ENCODE assay signal across 28 cellular contexts in genomic region chr12:110906985-110907384, GRCh38. TPM values are rescaled to one million over a fixed set of nuclear protein-coding genes. Genes with fewer than 3 reads are reported as not detected.
DNase-seq lines count a peak whose midpoint lies in the region; ATAC-seq, FAIRE-seq and TF ChIP-seq lines count a peak whose summit lies in the region.
"Had no signal": no experiment of that assay in that cellular context is flagged by ENCODE, and none has a peak within 500 bp of the region (broad histone marks: within the 10 kb centered on the region; RNA-seq: fewer than 3 reads in every experiment).

No MANE protein-coding gene starts in this region.

- no peaks in the 10 kb centered on the region for H3K9me2 ChIP-seq in SK-N-SH

- in situ Hi-C loops in GM12878 (cut with MboI): no loop called here

- CTCF ChIA-PET in SK-N-SH (lab: Yijun Ruan, JAX) (interaction anchor here (0.6 to 1.4 kb wide), 3 partner anchors 13 to 61 kb away, joined by 3 to 7 read pairs (median 3); no protein-coding TSS in a partner anchor), GM12878 (lab: Yijun Ruan, JAX) (interaction anchor here (0.6 to 3.0 kb wide), 4 partner anchors 9 to 19 kb away, joined by 3 to 30 read pairs (median 6); no protein-coding TSS in a partner anchor)

- DNase-seq in SK-N-SH: no peak
- DNase-seq in GM12878 (ENCODE audit: low read depth, low spot score): no peak
- peak; percentile 16 for DNase-seq in kidney tubule cell (ENCODE audit: low spot score)
- DNase-seq in stimulated activated naive B cell treated with anti-CD40 and anti-IgM and Interleukin-4, amounts not matched to agents 10 μg/mL and 1 μg/mL and 100 μg/mL, for 72 hours: no peak
- DNase-seq in stimulated activated CD4-positive, alpha-beta T cell treated with anti-CD3 and anti-CD28 coated beads, Interleukin-15, amount 100 ng/mL, for 24 hours: no peak
- DNase-seq: activated CD8-positive, alpha-beta memory T cell treated with anti-CD3 and anti-CD28 coated beads for 24 hours; activated naive CD4-positive, alpha-beta T cell; activated T-cell treated with anti-CD3 and anti-CD28 coated beads, Interleukin-2, amount 50 U/mL, for 4 hours; AML-193; amniotic stem cell; effector CD4-positive, alpha-beta T cell; GOT3; hippocampal formation; MM.1S; NCI-H526 treated with DMSO at 0.1 percent for 48 hours; small intestine; stimulated activated CD4-positive, alpha-beta T cell treated with anti-CD3 and anti-CD28 coated beads, Interleukin-2, amount 100 ng/mL, for 48 hours; stimulated activated naive CD8-positive, alpha-beta T cell treated with anti-CD3 and anti-CD28 coated beads, Interleukin-15, amount 100 ng/mL, for 72 hours; tibial artery had no signal

- H3K9me3 ChIP-seq in SK-N-SH (no peaks in the 10 kb centered on the region), GM12878 (replicated peaks; ENCODE audit: control insufficient read depth, insufficient read depth, low read length) (no peaks in the 10 kb centered on the region)
- H3K9me3 ChIP-seq: lower lobe of right lung, neutrophil, tibial artery had no signal

- H3K79me2 ChIP-seq in SK-N-SH (ENCODE audit: insufficient read depth) (no peaks in the 10 kb centered on the region), GM12878 (ENCODE audit: control insufficient read depth, insufficient read depth, low read length) (no peaks in the 10 kb centered on the region)

- H3K4me1 Mint-ChIP-seq in stimulated activated naive B cell treated with anti-CD40 and anti-IgM and Interleukin-4, amounts not matched to agents 10 μg/mL and 1 μg/mL and 100 μg/mL, for 72 hours: peaks cover 14 to 50% of the 10 kb centered on the region in 2 donors
- H3K4me1 Mint-ChIP-seq: stimulated activated naive CD8-positive, alpha-beta T cell treated with anti-CD3 and anti-CD28 coated beads, Interleukin-15, amount 100 ng/mL, for 72 hours had no signal

- H3K4me2 ChIP-seq in SK-N-SH (no peak overlapping the region), GM12878 (ENCODE audit: control insufficient read depth, insufficient read depth) (peak overlapping the region; percentile 36)

- no peak overlapping the region for H3K4me3 Mint-ChIP-seq in stimulated activated naive B cell treated with anti-CD40 and anti-IgM and Interleukin-4, amounts not matched to agents 10 μg/mL and 1 μg/mL and 100 μg/mL, for 72 hours
- H3K4me3 Mint-ChIP-seq: activated T-cell treated with anti-CD3 and anti-CD28 coated beads, Interleukin-2, amount 50 U/mL, for 4 hours; stimulated activated naive CD8-positive, alpha-beta T cell treated with anti-CD3 and anti-CD28 coated beads, Interleukin-15, amount 100 ng/mL, for 72 hours had no signal

- SMC1A ChIA-PET in GM12878 (lab: Charles Lee; ENCODE audit: uncharacterized antibody, unreplicated experiment): interaction anchor here (1.0 to 1.5 kb wide), 3 partner anchors 8 to 12 kb away, joined by 3 to 12 read pairs (median 5); no protein-coding TSS in a partner anchor

- no peak overlapping the region for H3K27ac ChIP-seq in SK-N-SH (ENCODE audit: low read depth in 2 of 2, low read length in 1 of 2)
- H3K27ac ChIP-seq in GM12878 (ENCODE audit: control insufficient read depth, insufficient read depth): peak overlapping the region; percentile 71
- H3K27ac ChIP-seq: 22Rv1, lower lobe of right lung, neutrophil, tibial artery had no signal

- TF ChIP-seq POLR2A in GM12878 (IDR thresholded peaks at IDR 0.05; ENCODE audit: low read depth, low read length): no peak

- TF ChIP-seq CTCF in SK-N-SH (IDR thresholded peaks at IDR 0.05): no peak
- TF ChIP-seq CTCF in GM12878 (IDR thresholded peaks at IDR 0.05 in 2 of 3, conservative IDR thresholded peaks at IDR 0.05 in 1 of 3; ENCODE audit: control insufficient read depth in 2 of 3, extremely low read depth in 1 of 3, insufficient read depth in 1 of 3, low read depth in 3 of 3, low read length in 3 of 3): no peak

- H3K4me1 ChIP-seq in SK-N-SH (ENCODE audit: control insufficient read depth in 1 of 2, insufficient read depth in 2 of 2, low read depth in 1 of 2, low read length in 1 of 2): no peaks in the 10 kb centered on the region; a peak in 1 of 4 replicates
- peaks cover 37% of the 10 kb centered on the region for H3K4me1 ChIP-seq in GM12878 (ENCODE audit: control insufficient read depth, insufficient read depth, low read length)
- H3K4me1 ChIP-seq: lower lobe of right lung, tibial artery had no signal

- H3K27me3 ChIP-seq in SK-N-SH (ENCODE audit: insufficient read depth) (no peaks in the 10 kb centered on the region), GM12878 (replicated peaks in 1 of 2; ENCODE audit: control insufficient read depth in 2 of 2, insufficient read depth in 2 of 2, low read length in 1 of 2) (no peaks in the 10 kb centered on the region; a peak in 1 of 4 replicates)
- H3K27me3 ChIP-seq: neutrophil had no signal

- no peaks in the 10 kb centered on the region for H3K36me3 Mint-ChIP-seq in stimulated activated naive B cell treated with anti-CD40 and anti-IgM and Interleukin-4, amounts not matched to agents 10 μg/mL and 1 μg/mL and 100 μg/mL, for 72 hours

- no peaks in the 10 kb centered on the region for H3F3A ChIP-seq in SK-N-SH (replicated peaks; ENCODE audit: insufficient read depth)

- WGBS in SK-N-SH (ENCODE audit: low lambda C conversion rate): 81% methylated on average over 4 of the region's 4 CpGs
- WGBS in GM12878 (ENCODE audit: insufficient coverage, insufficient replicate concordance, low lambda C conversion rate, missing lambda C conversion rate): 98% methylated on average over 4 of the region's 4 CpGs

- RAD21 ChIA-PET in GM12878 (lab: Charles Lee; ENCODE audit: unreplicated experiment): interaction anchor here (0.7 to 1.3 kb wide), 3 partner anchors 10 to 14 kb away, joined by 3 read pairs; no protein-coding TSS in a partner anchor

- BruUV-seq in GM12878 (replicated peaks; lab: Mats Ljungman, UMichigan): no TSS peak

- H3K9ac ChIP-seq in SK-N-SH (no peak overlapping the region), GM12878 (ENCODE audit: control insufficient read depth, insufficient read depth, low read length) (peak overlapping the region; percentile 8; the same call in 1 of the 2 replicates)

- peaks cover 0 to 3% of the 10 kb centered on the region in 2 donors for H3K9me3 Mint-ChIP-seq in stimulated activated naive B cell treated with anti-CD40 and anti-IgM and Interleukin-4, amounts not matched to agents 10 μg/mL and 1 μg/mL and 100 μg/mL, for 72 hours
- H3K9me3 Mint-ChIP-seq: activated T-cell treated with anti-CD3 and anti-CD28 coated beads, Interleukin-2, amount 50 U/mL, for 4 hours; stimulated activated naive CD8-positive, alpha-beta T cell treated with anti-CD3 and anti-CD28 coated beads, Interleukin-15, amount 100 ng/mL, for 72 hours had no signal

- no peak for FAIRE-seq in GM12878 (lab: Jason Lieb, UNC)
- FAIRE-seq: frontal cortex, small intestine had no signal

- POLR2A ChIA-PET in SK-N-SH (lab: Yijun Ruan, JAX) (no interaction called here), GM12878 (lab: Charles Lee) (no interaction called here)

- no peak overlapping the region for H3K27ac Mint-ChIP-seq in stimulated activated naive B cell treated with anti-CD40 and anti-IgM and Interleukin-4, amounts not matched to agents 10 μg/mL and 1 μg/mL and 100 μg/mL, for 72 hours
- H3K27ac Mint-ChIP-seq: stimulated activated naive CD8-positive, alpha-beta T cell treated with anti-CD3 and anti-CD28 coated beads, Interleukin-15, amount 100 ng/mL, for 72 hours had no signal

- H3K4me3 ChIP-seq in SK-N-SH (ENCODE audit: low read depth in 2 of 2, low read length in 1 of 2) (no peak overlapping the region), GM12878 (peak overlapping the region; percentile 31; the same call in 1 of the 2 replicates)
- H3K4me3 ChIP-seq: lower lobe of right lung, tibial artery had no signal

- intact Hi-C loops in GM12878 (cut with micrococcal nuclease; ENCODE audit: unreplicated experiment): no loop called here

- ATAC-seq in SK-N-SH treated with all-trans-retinoic acid at 6 μM for 48 hours (peak; percentile 31; the same call in 2 of the 3 replicates), GM12878 (no peak; the same call in 1 of the 3 replicates), GM18868 (IDR thresholded peaks at IDR 0.05; ENCODE audit: unreplicated experiment) (no peak), HG03159 (IDR thresholded peaks at IDR 0.05; ENCODE audit: unreplicated experiment) (no peak)
- ATAC-seq in stimulated activated naive B cell treated with anti-CD40 and anti-IgM and Interleukin-4, amounts not matched to agents 10 μg/mL and 1 μg/mL and 100 μg/mL, for 72 hours (replicated peaks): peak; percentile 18 to 20
- ATAC-seq: activated T-cell treated with anti-CD3 and anti-CD28 coated beads, Interleukin-2, amount 50 U/mL, for 4 hours had no signal

- TF ChIP-seq RAD21 in SK-N-SH (IDR thresholded peaks at IDR 0.05; ENCODE audit: low read length) (no peak), GM12878 (IDR thresholded peaks at IDR 0.05; ENCODE audit: insufficient read depth, low read depth, low read length) (no peak)

- H4K20me1 ChIP-seq in SK-N-SH (ENCODE audit: insufficient read depth) (no peaks in the 10 kb centered on the region), GM12878 (ENCODE audit: control insufficient read depth, insufficient read depth) (no peaks in the 10 kb centered on the region)

- H2AFZ ChIP-seq in SK-N-SH (ENCODE audit: low read depth) (no peak overlapping the region), GM12878 (ENCODE audit: control insufficient read depth, low read depth, low read length) (no peak overlapping the region; the same call in 1 of the 2 replicates)

- H3K36me3 ChIP-seq in SK-N-SH (replicated peaks in 1 of 2; ENCODE audit: control insufficient read depth in 1 of 2, insufficient read depth in 2 of 2, low read length in 1 of 2): no peaks in the 10 kb centered on the region
- H3K36me3 ChIP-seq in GM12878 (ENCODE audit: control insufficient read depth in 2 of 2, insufficient read depth in 2 of 2, low read length in 1 of 2): no peaks in the 10 kb centered on the region
- H3K36me3 ChIP-seq: lower lobe of right lung, neutrophil, tibial artery had no signal

- TF ChIP-seq EP300 in SK-N-SH (IDR thresholded peaks at IDR 0.05; ENCODE audit: borderline replicate concordance in 1 of 2, low read depth in 1 of 2, low read length in 1 of 2) (no peak), GM12878 (IDR thresholded peaks at IDR 0.05; ENCODE audit: borderline replicate concordance in 1 of 2, control insufficient read depth in 1 of 2, low read depth in 2 of 2, low read length in 2 of 2) (no peak)

- H3K27me3 Mint-ChIP-seq in stimulated activated naive B cell treated with anti-CD40 and anti-IgM and Interleukin-4, amounts not matched to agents 10 μg/mL and 1 μg/mL and 100 μg/mL, for 72 hours: no peaks in the 10 kb centered on the region
- H3K27me3 Mint-ChIP-seq: stimulated activated naive CD8-positive, alpha-beta T cell treated with anti-CD3 and anti-CD28 coated beads, Interleukin-15, amount 100 ng/mL, for 72 hours had no signal

RNA-seq across cellular contexts. Expression of gene MYL2, which starts 13.4 kb away (rescaled TPM):
- polyA plus RNA-seq in SK-N-SH (2012; rRNA removed) (not detected in 2 replicates), GM12878 (2011; rRNA removed) (0.08 TPM in 1 of 2 replicates, not detected in the other), GM12878 (2014; fragmentation: Illumina TruSeq; extraction: Trizol) (0.57 TPM in 1 of 2 replicates, not detected in the other), GM12878 (2014; fragmentation: Nextera tagmentation; extraction: Ambion mirVana) (1 to 10 TPM; 1.8 TPM), GM12878 (2014; rRNA removed) (0.46 and 0.50 TPM in 2 replicates), GM12878 (2016; fragmentation: Nextera tagmentation; extraction: Ambion mirVana) (under 1 TPM; 0.50 to 0.57 TPM)
- polyA plus RNA-seq in SK-N-SH (2012; cell fraction: cytosol; rRNA removed): 0.09 TPM in 1 of 2 replicates, not detected in the other
- not detected in 2 replicates for polyA plus RNA-seq in SK-N-SH (2012; cell fraction: nucleus; rRNA removed)
- not detected in 2 replicates for total RNA-seq in GM12878 (2013; cell fraction: nucleolus; rRNA removed)
- total RNA-seq in GM12878 (2014; rRNA removed) (0.44 and 0.62 TPM in 2 replicates), GM12878 (2014; rRNA removed; fragmentation: Illumina TruSeq; extraction: Trizol) (not detected in 2 replicates), GM12878 (2021) (0.77 and 0.82 TPM in 2 replicates)
- 2.1 TPM for polyA plus RNA-seq in GM12878 (2011; ENCODE audit: low read depth)
- polyA plus RNA-seq in GM12878 (2011; cell fraction: cytosol; rRNA removed): 0.25 and 0.58 TPM in 2 replicates
- 0.31 TPM in 1 of 2 replicates, not detected in the other for polyA plus RNA-seq in GM12878 (2011; cell fraction: nucleus; rRNA removed)
- polyA plus RNA-seq in GM12878 (2012): 1.3 and 1.7 TPM in 2 replicates
- 0.46 TPM in 1 of 2 replicates, not detected in the other for polyA minus RNA-seq in GM12878 (2011; rRNA and poly(A)+ RNA removed)
- polyA minus RNA-seq in GM12878 (2011; cell fraction: cytosol; rRNA and poly(A)+ RNA removed): not detected in 2 replicates
- polyA minus RNA-seq in GM12878 (2011; cell fraction: nucleus; rRNA and poly(A)+ RNA removed): not detected in 2 replicates
- total RNA-seq: activated T-cell treated with anti-CD3 and anti-CD28 coated beads, Interleukin-2, amount 50 U/mL, for 4 hours; frontal cortex; lower lobe of right lung; mucosa of gallbladder; pulmonary artery endothelial cell had no signal

Comparison
In these comparisons a context has a peak if more than half of its experiments do, and no peak if none do; other contexts are left out.
1. ATAC-seq: peak in SK-N-SH treated with all-trans-retinoic acid at 6 μM for 48 hours (single experiment) and stimulated activated naive B cell treated with anti-CD40 and anti-IgM and Interleukin-4, amounts not matched to agents 10 μg/mL and 1 μg/mL and 100 μg/mL, for 72 hours (2 of 2); none in GM12878 (single experiment), GM18868 (single experiment) and HG03159 (single experiment).